13 cellular contexts compared by ENCODE assay signal in the genomic region with DNA sequence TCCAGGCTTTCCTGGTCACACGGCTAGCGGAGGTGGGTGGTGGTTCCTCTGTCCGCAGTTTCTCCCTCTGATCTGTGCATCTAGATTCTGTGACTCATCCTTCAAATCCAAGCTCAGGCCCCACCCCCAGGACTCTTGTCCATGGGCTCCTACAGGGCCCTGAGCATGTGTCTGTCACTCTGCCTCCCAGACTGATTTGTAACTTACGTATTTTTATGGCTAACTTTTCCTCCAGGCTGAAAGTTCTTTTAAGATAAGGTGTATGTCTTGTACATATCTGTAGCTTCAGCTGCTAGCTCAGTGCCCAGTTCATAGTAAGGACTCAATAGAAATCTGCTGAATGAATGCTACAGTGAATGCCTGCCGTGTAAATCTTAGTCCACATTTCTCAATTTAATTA. TPM values are rescaled to one million over a fixed set of nuclear protein-coding genes. Genes with fewer than 3 reads are reported as not detected.
DNase-seq lines count a peak whose midpoint lies in the region; ATAC-seq, FAIRE-seq and TF ChIP-seq lines count a peak whose summit lies in the region.
"Had no signal": no experiment of that assay in that cellular context is flagged by ENCODE, and none has a peak within 500 bp of the region (broad histone marks: within the 10 kb centered on the region; RNA-seq: fewer than 3 reads in every experiment).

No MANE protein-coding gene starts in this region.

- H3K56ac ChIP-seq in IMR-90 (ENCODE audit: extremely low read depth, insufficient read depth, low read length) = no peak overlapping the region
- H3K56ac ChIP-seq in mesendoderm (ENCODE audit: low read length) = no peak overlapping the region

- peaks cover 7% of the 10 kb centered on the region; the same call in 1 of the 2 replicates for H3K4me1 ChIP-seq in IMR-90 (ENCODE audit: control insufficient read depth, insufficient read depth, low read length)
- peaks cover 13% of the 10 kb centered on the region for H3K4me1 ChIP-seq in astrocyte (ENCODE audit: insufficient read depth, low read length)
- peaks cover 3% of the 10 kb centered on the region for H3K4me1 ChIP-seq in mesendoderm (ENCODE audit: control insufficient read depth, low read depth, low read length)
- H3K4me1 ChIP-seq in MM.1S (ENCODE audit: low read length) = no peaks in the 10 kb centered on the region

- no peak overlapping the region for H2AFZ ChIP-seq in IMR-90 (replicated peaks; ENCODE audit: low read length, poor library complexity)
- H2AFZ ChIP-seq in astrocyte (ENCODE audit: low read depth, low read length) = no peak overlapping the region
- no peak overlapping the region for H2AFZ ChIP-seq in MM.1S (ENCODE audit: low read length)

- H3K79me1 ChIP-seq in IMR-90 (ENCODE audit: low read depth in 1 of 2, low read length in 2 of 2) (no peaks in the 10 kb centered on the region), mesendoderm (ENCODE audit: low read length) (no peaks in the 10 kb centered on the region)

- H3K27ac ChIP-seq in IMR-90 (ENCODE audit: insufficient read depth, low read length) = no peak overlapping the region
- no peak overlapping the region for H3K27ac ChIP-seq in astrocyte (ENCODE audit: low read depth, low read length)
- H3K27ac ChIP-seq in mesendoderm (ENCODE audit: low read depth, low read length) = no peak overlapping the region
- no peak overlapping the region for H3K27ac ChIP-seq in MM.1S (ENCODE audit: low read length)
- H3K27ac ChIP-seq: HL-60 had no signal

- H3K18ac ChIP-seq in IMR-90 (ENCODE audit: low read depth, low read length) (no peak overlapping the region), mesendoderm (ENCODE audit: low read length) (no peak overlapping the region)

- peaks cover 4% of the 10 kb centered on the region; the same call in 1 of the 2 replicates for H3K9me1 ChIP-seq in IMR-90 (ENCODE audit: insufficient read depth, low read length)

- intact Hi-C loops in IMR-90 (cut with micrococcal nuclease) = no loop called here

- H3K79me2 ChIP-seq in astrocyte (ENCODE audit: insufficient read depth, low read length) (no peaks in the 10 kb centered on the region), mesendoderm (ENCODE audit: control insufficient read depth, insufficient read depth, low read length) (no peaks in the 10 kb centered on the region), MM.1S (ENCODE audit: low read length) (no peaks in the 10 kb centered on the region)

- TF ChIP-seq RAD21 in IMR-90 (IDR thresholded peaks at IDR 0.05; ENCODE audit: low read length) = no peak

- BruUV-seq in IMR-90 (replicated peaks; lab: Mats Ljungman, UMichigan) = no TSS peak

- no peak overlapping the region for H2BK20ac ChIP-seq in IMR-90 (ENCODE audit: low read depth, low read length)

- TF ChIP-seq POLR2A in IMR-90 (IDR thresholded peaks at IDR 0.05; ENCODE audit: low read depth, low read length) = no peak

- peaks cover 2% of the 10 kb centered on the region for H3K27me3 Mint-ChIP-seq in astrocyte (ENCODE audit: low read depth, unreplicated experiment)

- H2BK120ac ChIP-seq in IMR-90 (ENCODE audit: low read depth, low read length) (no peak overlapping the region), mesendoderm (ENCODE audit: low read depth, low read length) (no peak overlapping the region)

- TF ChIP-seq CTCF in IMR-90 (conservative IDR thresholded peaks at IDR 0.05; ENCODE audit: low read depth, low read length) (no peak), astrocyte (IDR thresholded peaks at IDR 0.05; ENCODE audit: insufficient read depth, low read depth, low read length) (no peak), MM.1S (IDR thresholded peaks at IDR 0.05; ENCODE audit: low read length) (no peak)

- H3K4ac ChIP-seq in IMR-90 (ENCODE audit: low read depth, low read length) (no peak overlapping the region), mesendoderm (ENCODE audit: low read depth, low read length) (no peak overlapping the region)

- no peak overlapping the region for H4K91ac ChIP-seq in IMR-90 (ENCODE audit: insufficient read depth, low read depth, low read length)

- POLR2A ChIA-PET in IMR-90 (lab: Charles Lee; ENCODE audit: unreplicated experiment) = no interaction called here

- in situ Hi-C loops in IMR-90 (cut with MboI; ENCODE audit: low sequenced_read_pairs) = no loop called here

- no peaks in the 10 kb centered on the region for H3F3A ChIP-seq in MM.1S (ENCODE audit: insufficient read depth, low read length)

- peak; percentile 78 for ATAC-seq in IMR-90 (ENCODE audit: low read depth)
- no peak for ATAC-seq in HG02678 (IDR thresholded peaks at IDR 0.05; ENCODE audit: unreplicated experiment)
- no peak for ATAC-seq in HG03196 (IDR thresholded peaks at IDR 0.05; ENCODE audit: unreplicated experiment)
- ATAC-seq: right cardiac atrium had no signal

- FAIRE-seq in astrocyte (lab: Jason Lieb, UNC) = peak; percentile 87

- peaks cover 3% of the 10 kb centered on the region for H3K36me3 Mint-ChIP-seq in astrocyte (ENCODE audit: low read depth, unreplicated experiment)

- no peak overlapping the region for H2BK5ac ChIP-seq in IMR-90 (ENCODE audit: low read depth, low read length, poor library complexity, severe bottlenecking)
- no peak overlapping the region for H2BK5ac ChIP-seq in mesendoderm (ENCODE audit: low read length)

- H2AK5ac ChIP-seq in IMR-90 (ENCODE audit: low read depth, low read length) (no peak overlapping the region), mesendoderm (ENCODE audit: low read length) (no peak overlapping the region)

- peaks cover 61% of the 10 kb centered on the region for H3K4me1 Mint-ChIP-seq in astrocyte (ENCODE audit: low read depth, unreplicated experiment)
- H3K4me1 Mint-ChIP-seq: activated CD4-positive, alpha-beta memory T cell treated with anti-CD3 and anti-CD28 coated beads, Interleukin-2, amount 10 ng/mL, durations not matched to agents 7 days and 5 days had no signal

- H3K9me3 Mint-ChIP-seq in astrocyte (ENCODE audit: unreplicated experiment) = no peaks in the 10 kb centered on the region
- H3K9me3 Mint-ChIP-seq: activated CD4-positive, alpha-beta memory T cell treated with anti-CD3 and anti-CD28 coated beads, Interleukin-2, amount 10 ng/mL, durations not matched to agents 7 days and 5 days had no signal

- CTCF ChIA-PET in IMR-90 (lab: Yijun Ruan, JAX) = interaction anchor here (0.8 to 1.5 kb wide), 2 partner anchors 10 to 37 kb away, joined by 3 to 6 read pairs; no protein-coding TSS in a partner anchor

- no peak overlapping the region for H4K8ac ChIP-seq in IMR-90 (ENCODE audit: low read depth in 2 of 2, low read length in 2 of 2)
- H4K8ac ChIP-seq in mesendoderm (ENCODE audit: low read depth, low read length) = no peak overlapping the region

- H3K9ac ChIP-seq in IMR-90 (ENCODE audit: low read depth, low read length) (no peak overlapping the region), astrocyte (ENCODE audit: low read length) (no peak overlapping the region), mesendoderm (ENCODE audit: low read length) (no peak overlapping the region), MM.1S (ENCODE audit: low read length) (no peak overlapping the region)

- dilution Hi-C loops in IMR-90 (cut with HindIII; ENCODE audit: low sequenced_read_pairs, unreplicated experiment) = no loop called here

- peak overlapping the region; percentile 51 for H3K27ac Mint-ChIP-seq in astrocyte (ENCODE audit: unreplicated experiment)
- H3K27ac Mint-ChIP-seq: activated CD4-positive, alpha-beta memory T cell treated with anti-CD3 and anti-CD28 coated beads, Interleukin-2, amount 10 ng/mL, durations not matched to agents 7 days and 5 days had no signal

- H3K9me2 ChIP-seq in MM.1S (replicated peaks; ENCODE audit: insufficient read depth, low read length) = no peaks in the 10 kb centered on the region

- peak overlapping the region; percentile 32 for H3K4me3 Mint-ChIP-seq in astrocyte (ENCODE audit: unreplicated experiment)
- H3K4me3 Mint-ChIP-seq: activated CD4-positive, alpha-beta memory T cell treated with anti-CD3 and anti-CD28 coated beads, Interleukin-2, amount 10 ng/mL, durations not matched to agents 7 days and 5 days had no signal

- H4K20me1 ChIP-seq in IMR-90 (ENCODE audit: insufficient read depth, low read length) = no peaks in the 10 kb centered on the region
- H4K20me1 ChIP-seq in astrocyte (ENCODE audit: insufficient read depth, low read length) = no peaks in the 10 kb centered on the region
- H4K20me1 ChIP-seq in MM.1S (ENCODE audit: insufficient read depth, low read length) = no peaks in the 10 kb centered on the region

- H4K5ac ChIP-seq in IMR-90 (ENCODE audit: low read depth, low read length) (no peak overlapping the region), mesendoderm (ENCODE audit: low read length) (no peak overlapping the region)

- H3K36me3 ChIP-seq in IMR-90 (ENCODE audit: control insufficient read depth, insufficient read depth, low read length) (no peaks in the 10 kb centered on the region), astrocyte (ENCODE audit: insufficient read depth, low read length) (no peaks in the 10 kb centered on the region), mesendoderm (ENCODE audit: control insufficient read depth, insufficient read depth, low read length) (no peaks in the 10 kb centered on the region), MM.1S (replicated peaks; ENCODE audit: insufficient read depth, low read length) (no peaks in the 10 kb centered on the region)

- no peak overlapping the region for H3K14ac ChIP-seq in IMR-90 (replicated peaks; ENCODE audit: low read depth, low read length)

- H3K23ac ChIP-seq in IMR-90 (ENCODE audit: low read depth, low read length) = no peak overlapping the region
- H3K23ac ChIP-seq in mesendoderm (ENCODE audit: low read length) = no peak overlapping the region

- no peak overlapping the region for H2BK15ac ChIP-seq in IMR-90 (ENCODE audit: low read depth, low read length)
- H2BK15ac ChIP-seq in mesendoderm (replicated peaks; ENCODE audit: low read depth) = no peak overlapping the region

- H3K9me3 ChIP-seq in IMR-90 (ENCODE audit: control insufficient read depth, insufficient read depth, low read length) = no peaks in the 10 kb centered on the region
- no peaks in the 10 kb centered on the region for H3K9me3 ChIP-seq in astrocyte (ENCODE audit: insufficient read depth, low read depth, low read length)
- no peaks in the 10 kb centered on the region for H3K9me3 ChIP-seq in MM.1S (replicated peaks; ENCODE audit: insufficient read depth, low read length)

- no CpG with 5 or more reads among the region's 5 CpGs for WGBS in IMR-90 (ENCODE audit: extremely low coverage in 2 of 2, insufficient read length in 1 of 2), 2 experiments
- WGBS in mesendoderm (ENCODE audit: extremely low coverage, insufficient coverage, low lambda C conversion rate) = no CpG with 5 or more reads among the region's 5 CpGs

- DNase-seq in COLO829 (ENCODE audit: low spot score) (peak; percentile 97), IMR-90 (peak; percentile 60), astrocyte (ENCODE audit: low read depth) (peak; percentile 65), mesendoderm (peak; percentile 85), MM.1S (no peak)
- no peak for DNase-seq in effector CD4-positive, alpha-beta T cell
- DNase-seq: activated CD4-positive, alpha-beta memory T cell treated with anti-CD3 and anti-CD28 coated beads, Interleukin-2, amount 10 ng/mL, durations not matched to agents 7 days and 5 days; NCI-H2107; right cardiac atrium; SIG-M5 had no signal

- H3K4me2 ChIP-seq in IMR-90 (ENCODE audit: low read depth, low read length) = no peak overlapping the region
- peak overlapping the region; percentile 4 for H3K4me2 ChIP-seq in astrocyte (ENCODE audit: low read length)
- no peak overlapping the region for H3K4me2 ChIP-seq in mesendoderm (ENCODE audit: low read length)
- H3K4me2 ChIP-seq in MM.1S (ENCODE audit: low read depth, low read length) = no peak overlapping the region

- H3K4me3 ChIP-seq in IMR-90 (ENCODE audit: insufficient read depth, low read depth, low read length) = no peak overlapping the region
- no peak overlapping the region for H3K4me3 ChIP-seq in astrocyte (ENCODE audit: insufficient read depth, low read depth, low read length)
- H3K4me3 ChIP-seq in mesendoderm (ENCODE audit: low read length) = no peak overlapping the region
- no peak overlapping the region for H3K4me3 ChIP-seq in MM.1S (ENCODE audit: low read length)

- no peak overlapping the region for H2AK9ac ChIP-seq in IMR-90 (replicated peaks; ENCODE audit: low read depth, low read length, poor library complexity)

- H3K27me3 ChIP-seq in IMR-90 (ENCODE audit: control insufficient read depth, insufficient read depth, low read length) = peaks cover 20% of the 10 kb centered on the region
- peaks cover 3% of the 10 kb centered on the region for H3K27me3 ChIP-seq in astrocyte (ENCODE audit: insufficient read depth, low read length)
- no peaks in the 10 kb centered on the region for H3K27me3 ChIP-seq in mesendoderm (ENCODE audit: insufficient read depth, low read length, poor library complexity)
- H3K27me3 ChIP-seq in MM.1S (replicated peaks; ENCODE audit: insufficient read depth, low read length) = no peaks in the 10 kb centered on the region

RNA-seq across cellular contexts. Expression of a gene that starts 8.0 kb away (rescaled TPM):
- total RNA-seq in IMR-90 (2012; rRNA removed) (under 0.01 TPM in 2 replicates), astrocyte (2.0 and 2.6 TPM in 2 replicates)
- polyA plus RNA-seq in IMR-90 (2012; rRNA removed) = 0.02 and 0.03 TPM in 2 replicates
- 0.04 and 0.05 TPM in 2 replicates for polyA plus RNA-seq in IMR-90 (2012; cell fraction: cytosol; rRNA removed)
- polyA plus RNA-seq in IMR-90 (2012; cell fraction: nucleus; rRNA removed; ENCODE audit: low replicate concordance) = 0.25 and 0.32 TPM in 2 replicates
- 1.9 TPM for polyA plus RNA-seq in mesendoderm (2013, experiment 1 of 2)
- 1.9 TPM for polyA plus RNA-seq in mesendoderm (2013, experiment 2 of 2)

Comparison
In these comparisons a context has a peak if more than half of its experiments do, and no peak if none do; other contexts are left out.
1. DNase-seq: peak in COLO829 (single experiment), IMR-90 (single experiment), astrocyte (single experiment) and mesendoderm (single experiment); none in MM.1S (single experiment) and effector CD4-positive, alpha-beta T cell (single experiment).